ENCODE assay signal across 1 cellular context in the genomic region with DNA sequence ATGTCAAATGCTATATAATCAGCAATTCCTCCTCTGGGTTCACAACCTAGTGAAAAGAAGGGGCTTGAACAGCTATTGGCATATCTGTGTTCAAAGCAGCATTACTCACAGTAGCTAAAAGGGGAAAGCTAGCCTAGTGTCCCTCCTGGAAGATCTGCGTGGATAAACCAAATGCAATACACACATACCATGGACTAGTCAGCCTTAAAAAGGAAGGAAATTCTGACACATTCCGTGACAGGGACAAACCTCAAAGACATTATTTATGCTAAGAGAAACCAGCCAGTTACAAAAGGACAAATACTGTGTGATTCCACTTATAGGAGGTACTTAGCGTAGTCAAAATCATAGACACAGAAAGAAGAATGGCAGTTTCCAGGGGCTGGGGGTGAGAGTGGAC.
TF ChIP-seq lines count a peak whose summit lies in the region.

No MANE protein-coding gene starts in this region.

TF ChIP-seq in HepG2, 621 proteins besides CTCF, POLR2A, EP300 and RAD21 (continued from another document):
- TF ChIP-seq, protein P1, sequence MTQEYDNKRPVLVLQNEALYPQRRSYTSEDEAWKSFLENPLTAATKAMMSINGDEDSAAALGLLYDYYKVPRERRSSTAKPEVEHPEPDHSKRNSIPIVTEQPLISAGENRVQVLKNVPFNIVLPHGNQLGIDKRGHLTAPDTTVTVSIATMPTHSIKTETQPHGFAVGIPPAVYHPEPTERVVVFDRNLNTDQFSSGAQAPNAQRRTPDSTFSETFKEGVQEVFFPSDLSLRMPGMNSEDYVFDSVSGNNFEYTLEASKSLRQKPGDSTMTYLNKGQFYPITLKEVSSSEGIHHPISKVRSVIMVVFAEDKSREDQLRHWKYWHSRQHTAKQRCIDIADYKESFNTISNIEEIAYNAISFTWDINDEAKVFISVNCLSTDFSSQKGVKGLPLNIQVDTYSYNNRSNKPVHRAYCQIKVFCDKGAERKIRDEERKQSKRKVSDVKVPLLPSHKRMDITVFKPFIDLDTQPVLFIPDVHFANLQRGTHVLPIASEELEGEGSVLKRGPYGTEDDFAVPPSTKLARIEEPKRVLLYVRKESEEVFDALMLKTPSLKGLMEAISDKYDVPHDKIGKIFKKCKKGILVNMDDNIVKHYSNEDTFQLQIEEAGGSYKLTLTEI (CRISPR knock-in tag; conservative IDR thresholded peaks at IDR 0.05), result no peak
- TF ChIP-seq YY1 (IDR thresholded peaks at IDR 0.05; ENCODE audit: insufficient read depth, insufficient replicate concordance, low read depth, low read length), result no peak
- no peak for TF ChIP-seq ADNP (CRISPR knock-in tag; IDR thresholded peaks at IDR 0.05)
- TF ChIP-seq ZNF205 (CRISPR knock-in tag; IDR thresholded peaks at IDR 0.05), result no peak
- TF ChIP-seq, protein P2, sequence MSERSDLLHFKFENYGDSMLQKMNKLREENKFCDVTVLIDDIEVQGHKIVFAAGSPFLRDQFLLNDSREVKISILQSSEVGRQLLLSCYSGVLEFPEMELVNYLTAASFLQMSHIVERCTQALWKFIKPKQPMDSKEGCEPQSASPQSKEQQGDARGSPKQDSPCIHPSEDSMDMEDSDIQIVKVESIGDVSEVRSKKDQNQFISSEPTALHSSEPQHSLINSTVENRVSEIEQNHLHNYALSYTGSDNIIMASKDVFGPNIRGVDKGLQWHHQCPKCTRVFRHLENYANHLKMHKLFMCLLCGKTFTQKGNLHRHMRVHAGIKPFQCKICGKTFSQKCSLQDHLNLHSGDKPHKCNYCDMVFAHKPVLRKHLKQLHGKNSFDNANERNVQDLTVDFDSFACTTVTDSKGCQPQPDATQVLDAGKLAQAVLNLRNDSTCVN (CRISPR knock-in tag; IDR thresholded peaks at IDR 0.05; ENCODE audit: borderline replicate concordance), result no peak
- no peak for TF ChIP-seq ZNF775 (CRISPR knock-in tag; IDR thresholded peaks at IDR 0.05; ENCODE audit: borderline replicate concordance)
- TF ChIP-seq SP140L (CRISPR knock-in tag; IDR thresholded peaks at IDR 0.05; ENCODE audit: borderline replicate concordance), result no peak
- no peak for TF ChIP-seq ZBTB7A (CRISPR knock-in tag; IDR thresholded peaks at IDR 0.05)
- TF ChIP-seq FOXP4 (CRISPR knock-in tag; IDR thresholded peaks at IDR 0.05), result no peak
- no peak for TF ChIP-seq ZMAT5 (CRISPR knock-in tag; IDR thresholded peaks at IDR 0.05; ENCODE audit: borderline replicate concordance, low read depth)
- no peak for TF ChIP-seq PAX8 (CRISPR knock-in tag; IDR thresholded peaks at IDR 0.05; ENCODE audit: borderline replicate concordance)
- no peak for TF ChIP-seq RFX3 (CRISPR knock-in tag; IDR thresholded peaks at IDR 0.05)
